Comparison of ENCODE assay signal across 23 cellular contexts in the genomic region with DNA sequence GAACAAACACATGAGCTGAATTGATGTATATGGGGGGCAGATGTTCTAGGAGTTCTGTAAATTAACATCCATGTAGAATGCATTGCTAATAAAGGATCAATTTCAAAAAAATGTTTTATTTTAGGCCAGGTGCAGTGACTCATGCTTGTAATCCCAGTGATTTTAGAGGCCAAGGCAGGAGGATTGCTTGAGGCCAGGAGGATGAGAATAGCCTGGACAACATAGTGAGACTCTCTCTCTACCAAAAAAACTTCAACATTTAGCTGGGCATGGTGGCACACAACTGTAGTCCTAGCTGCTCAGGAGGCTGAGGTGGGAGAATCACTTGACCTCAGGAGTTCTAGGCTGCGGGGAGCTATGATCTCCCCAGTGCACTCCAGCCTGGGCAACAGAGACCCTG. TPM values are rescaled to one million over a fixed set of nuclear protein-coding genes. Genes with fewer than 3 reads are reported as not detected.
DNase-seq lines count a peak whose midpoint lies in the region; ATAC-seq, FAIRE-seq and TF ChIP-seq lines count a peak whose summit lies in the region.
"Had no signal": no experiment of that assay in that cellular context is flagged by ENCODE, and none has a peak within 500 bp of the region (broad histone marks: within the 10 kb centered on the region; RNA-seq: fewer than 3 reads in every experiment).

No MANE protein-coding gene starts in this region.

- intact Hi-C loops in K562 (cut with micrococcal nuclease) (no loop called here), adrenal gland (cut with DNase I) (no loop called here)

- POLR2A ChIA-PET in activated CD4-positive, alpha-beta T cell treated with anti-CD3 and anti-CD28 coated beads, Interleukin-2, amount 10 ng/mL, durations not matched to agents 7 days and 5 days (lab: Charles Lee), result no interaction called here
- POLR2A ChIA-PET in T-cell (lab: Charles Lee) (interaction anchor here (0.6 to 0.7 kb wide), 4 partner anchors 13 to 457 kb away, joined by 3 to 6 read pairs (median 3); no protein-coding TSS in a partner anchor), K562 (lab: Yijun Ruan, JAX) (interaction anchor here (0.8 to 1.2 kb wide), 3 partner anchors 9 to 20 kb away, joined by 3 to 5 read pairs (median 4); no protein-coding TSS in a partner anchor)

- no peaks in the 10 kb centered on the region for H3K9me1 ChIP-seq in K562 (ENCODE audit: control insufficient read depth, insufficient read depth, low read length)

- no peaks in the 10 kb centered on the region for H4K20me1 ChIP-seq in K562 (replicated peaks; ENCODE audit: control insufficient read depth, insufficient read depth, low read length)
- H4K20me1 ChIP-seq: BLaER1 had no signal

- H3K27me3 ChIP-seq in K562 (ENCODE audit: control insufficient read depth in 2 of 2, insufficient read depth in 2 of 2, low read length in 2 of 2) (no peaks in the 10 kb centered on the region), adrenal gland (no peaks in the 10 kb centered on the region)
- H3K27me3 ChIP-seq: BLaER1 had no signal

- H3K79me2 ChIP-seq in K562 (ENCODE audit: control insufficient read depth, insufficient read depth, low read length), result no peaks in the 10 kb centered on the region

- DNase-seq in activated CD4-positive, alpha-beta T cell treated with anti-CD3 and anti-CD28 coated beads, Interleukin-2, amount 10 ng/mL, durations not matched to agents 7 days and 5 days, result no peak
- no peak for DNase-seq in activated CD4-positive, alpha-beta T cell treated with anti-CD3 and anti-CD28 coated beads for 48 hours
- DNase-seq in T-cell (no peak), K562 (ENCODE audit: extremely low read depth in 1 of 4, low spot score in 3 of 4) (no peak), adrenal gland (no peak)
- DNase-seq: CD4-positive, alpha-beta T cell; CD8-positive, alpha-beta memory T cell; DMS 273 treated with DMSO at 0.1 percent for 48 hours; DMS79; EL; GDM1; GOT3 had no signal

- TF ChIP-seq POLR2A in K562 (conservative IDR thresholded peaks at IDR 0.05) (no peak), adrenal gland (IDR thresholded peaks at IDR 0.05) (no peak)

- no peak overlapping the region for H3K4me3 Mint-ChIP-seq in activated CD4-positive, alpha-beta T cell treated with anti-CD3 and anti-CD28 coated beads, Interleukin-2, amount 10 ng/mL, durations not matched to agents 7 days and 5 days
- no peak overlapping the region for H3K4me3 Mint-ChIP-seq in T-cell
- H3K4me3 Mint-ChIP-seq: B cell; CD4-positive, alpha-beta T cell; CD8-positive, alpha-beta memory T cell had no signal

- peaks cover 54% of the 10 kb centered on the region for H3K4me1 Mint-ChIP-seq in activated CD4-positive, alpha-beta T cell treated with anti-CD3 and anti-CD28 coated beads, Interleukin-2, amount 10 ng/mL, durations not matched to agents 7 days and 5 days
- peaks cover 54 to 63% (median 57%) of the 10 kb centered on the region in 3 donors for H3K4me1 Mint-ChIP-seq in T-cell

- H3K27ac ChIP-seq in K562 (ENCODE audit: extremely low read depth, low read depth, low read length) (no peak overlapping the region), adrenal gland (no peak overlapping the region)
- H3K27ac ChIP-seq: 22Rv1, BLaER1, C4-2B had no signal

- H3K36me3 Mint-ChIP-seq in activated CD4-positive, alpha-beta T cell treated with anti-CD3 and anti-CD28 coated beads, Interleukin-2, amount 10 ng/mL, durations not matched to agents 7 days and 5 days (ENCODE audit: low read depth), result peaks cover 3% of the 10 kb centered on the region
- no peaks in the 10 kb centered on the region for H3K36me3 Mint-ChIP-seq in T-cell
- H3K36me3 Mint-ChIP-seq: CD8-positive, alpha-beta memory T cell had no signal

- no peak overlapping the region for H2AFZ ChIP-seq in K562 (ENCODE audit: low read depth, low read length)

- BruUV-seq in K562 (replicated peaks; lab: Mats Ljungman, UMichigan), result no TSS peak

- no peak for FAIRE-seq in K562 (lab: Jason Lieb, UNC)
- FAIRE-seq: D721Med, GM12878, GM19239, H54 had no signal

- peak overlapping the region; percentile 46 for H3K27ac Mint-ChIP-seq in activated CD4-positive, alpha-beta T cell treated with anti-CD3 and anti-CD28 coated beads, Interleukin-2, amount 10 ng/mL, durations not matched to agents 7 days and 5 days
- H3K27ac Mint-ChIP-seq in T-cell, result peak overlapping the region; percentile 22 to 23
- H3K27ac Mint-ChIP-seq: B cell had no signal

- no peak for ATAC-seq in T-cell (replicated peaks in 1 of 4)
- no peak for ATAC-seq in K562
- ATAC-seq in GM21515 (IDR thresholded peaks at IDR 0.05; ENCODE audit: unreplicated experiment), result no peak
- no peak for ATAC-seq in GM19328 (IDR thresholded peaks at IDR 0.05; ENCODE audit: unreplicated experiment)
- ATAC-seq: GM12878 had no signal

- no peaks in the 10 kb centered on the region for H3K27me3 Mint-ChIP-seq in activated CD4-positive, alpha-beta T cell treated with anti-CD3 and anti-CD28 coated beads, Interleukin-2, amount 10 ng/mL, durations not matched to agents 7 days and 5 days
- H3K27me3 Mint-ChIP-seq in T-cell, result no peaks in the 10 kb centered on the region
- H3K27me3 Mint-ChIP-seq: B cell; CD4-positive, alpha-beta T cell; CD8-positive, alpha-beta memory T cell had no signal

- no peak overlapping the region for H3K9ac ChIP-seq in K562 (ENCODE audit: insufficient read depth in 1 of 2, low read depth in 2 of 2, low read length in 2 of 2)
- H3K9ac ChIP-seq: BLaER1 had no signal

- no peak for TF ChIP-seq CTCF in K562 (IDR thresholded peaks at IDR 0.05 in 2 of 3, conservative IDR thresholded peaks at IDR 0.05 in 1 of 3; ENCODE audit: insufficient read depth in 2 of 3, low read depth in 1 of 3, low read length in 3 of 3)
- TF ChIP-seq CTCF in adrenal gland (IDR thresholded peaks at IDR 0.05), result no peak

- CTCF ChIA-PET in activated CD4-positive, alpha-beta T cell treated with anti-CD3 and anti-CD28 coated beads, Interleukin-2, amount 10 ng/mL, durations not matched to agents 7 days and 5 days (lab: Charles Lee), result interaction anchor here (0.7 to 3.4 kb wide), 5 partner anchors 9 to 80 kb away, joined by 3 to 26 read pairs (median 3); no protein-coding TSS in a partner anchor
- CTCF ChIA-PET in T-cell (lab: Charles Lee) (interaction anchor here (0.7 to 2.9 kb wide), 3 partner anchors 26 to 454 kb away, joined by 5 to 17 read pairs (median 8); no protein-coding TSS in a partner anchor), K562 (lab: Yijun Ruan, JAX; ENCODE audit: low intra/inter-chr PET ratio) (no interaction called here)

- 73% methylated on average over 1 of the region's 1 CpG for WGBS in K562 (ENCODE audit: insufficient coverage, low coverage, missing lambda C conversion rate)
- WGBS in adrenal gland, 4 donors, result 97 to 100% (median 100%) methylated on average over 1 of the region's 1 CpG

- no peak overlapping the region for H3K4me2 ChIP-seq in K562 (ENCODE audit: insufficient read depth, low read length)
- H3K4me2 ChIP-seq: BLaER1 had no signal

- H3K4me1 ChIP-seq in K562 (replicated peaks in 1 of 2; ENCODE audit: control insufficient read depth in 2 of 2, insufficient read depth in 2 of 2, low read length in 2 of 2), result peaks cover 10 to 29% of the 10 kb centered on the region in 2 experiments
- no peaks in the 10 kb centered on the region for H3K4me1 ChIP-seq in adrenal gland (replicated peaks in 1 of 2)

- in situ Hi-C loops in K562 (cut with MboI), result no loop called here

- no peak for TF ChIP-seq EP300 in K562 (IDR thresholded peaks at IDR 0.05; ENCODE audit: low read length)

- H3K36me3 ChIP-seq in K562 (ENCODE audit: control insufficient read depth, insufficient read depth, low read length), result no peaks in the 10 kb centered on the region
- no peaks in the 10 kb centered on the region for H3K36me3 ChIP-seq in adrenal gland (replicated peaks in 1 of 2)
- H3K36me3 ChIP-seq: BLaER1, HAP-1 had no signal

- H3K9me3 ChIP-seq in K562 (replicated peaks; ENCODE audit: control insufficient read depth, insufficient read depth, low read depth, low read length) (no peaks in the 10 kb centered on the region), adrenal gland (replicated peaks in 1 of 3) (no peaks in the 10 kb centered on the region)
- H3K9me3 ChIP-seq: BLaER1, HAP-1 had no signal

- TF ChIP-seq RAD21 in K562 (CRISPR knock-in tag; conservative IDR thresholded peaks at IDR 0.05 in 1 of 2, IDR thresholded peaks at IDR 0.05 in 1 of 2), result no peak

- H3K4me3 ChIP-seq in K562, result no peak overlapping the region
- no peak overlapping the region for H3K4me3 ChIP-seq in adrenal gland
- H3K4me3 ChIP-seq: BLaER1, GM12878, HAP-1 had no signal

- peaks cover 6% of the 10 kb centered on the region for H3K9me3 Mint-ChIP-seq in activated CD4-positive, alpha-beta T cell treated with anti-CD3 and anti-CD28 coated beads, Interleukin-2, amount 10 ng/mL, durations not matched to agents 7 days and 5 days
- H3K9me3 Mint-ChIP-seq in T-cell, result no peaks in the 10 kb centered on the region
- H3K9me3 Mint-ChIP-seq: CD4-positive, alpha-beta T cell; CD8-positive, alpha-beta memory T cell had no signal

RNA-seq across cellular contexts. Expression of gene NUP210, which starts 6.5 kb away (rescaled TPM):
- total RNA-seq in activated CD4-positive, alpha-beta T cell treated with anti-CD3 and anti-CD28 coated beads, Interleukin-2, amount 10 ng/mL, durations not matched to agents 7 days and 5 days, result 100 to 1,000 TPM; 196 to 204 TPM
- total RNA-seq in T-cell (100 to 1,000 TPM; 117 to 148 (median 125) TPM), K562 (2014; rRNA removed) (60.7 and 76.5 TPM in 2 replicates), K562 (2014; rRNA removed; fragmentation: Illumina TruSeq; extraction: Trizol) (25.4 and 30.2 TPM in 2 replicates), K562 (2015; rRNA removed; fragmentation: Illumina TruSeq; extraction: Trizol) (36.0 and 39.9 TPM in 2 replicates), K562 (2021) (128 and 138 TPM in 2 replicates), adrenal gland (1 to 10 TPM; 6.2 to 9.6 (median 8.6) TPM)
- 213 and 603 TPM in 2 replicates for total RNA-seq in K562 (2011; cell fraction: chromatin; rRNA removed; ENCODE audit: low replicate concordance)
- 374 and 409 TPM in 2 replicates for total RNA-seq in K562 (2011; cell fraction: nucleolus; rRNA removed)
- 286 and 299 TPM in 2 replicates for total RNA-seq in K562 (2011; cell fraction: nucleoplasm; rRNA removed)
- polyA plus RNA-seq in K562 (2011; rRNA removed) (44.0 and 93.3 TPM in 2 replicates), K562 (2014; fragmentation: Illumina TruSeq; extraction: Trizol) (90.7 and 111 TPM in 2 replicates), K562 (2014; fragmentation: Nextera tagmentation; extraction: Ambion mirVana) (1 to 10 TPM; 1.2 to 1.4 TPM), K562 (2014; rRNA removed) (54.3 and 61.0 TPM in 2 replicates), adrenal gland (10 to 100 TPM in 1 of 3 donors, 1 to 10 TPM in 2; 3.0 to 15.8 (median 8.6) TPM)
- polyA plus RNA-seq in K562 (2011; cell fraction: cytosol; rRNA removed), result 51.4 and 78.4 TPM in 2 replicates
- 125 and 255 TPM in 2 replicates for polyA plus RNA-seq in K562 (2011; cell fraction: nucleus; rRNA removed)
- polyA plus RNA-seq in K562 (2012), result 95.0 and 139 TPM in 2 replicates
- polyA minus RNA-seq in K562 (2011; rRNA and poly(A)+ RNA removed), result 82.2 and 99.7 TPM in 2 replicates
- 114 and 152 TPM in 2 replicates for polyA minus RNA-seq in K562 (2011; cell fraction: cytosol; rRNA and poly(A)+ RNA removed)
- polyA minus RNA-seq in K562 (2011; cell fraction: nucleus; rRNA and poly(A)+ RNA removed), result 137 and 138 TPM in 2 replicates

RNA-seq across cellular contexts. Expression of gene HDAC11, which starts 53.5 kb away (rescaled TPM):
- 1 to 10 TPM; 1.6 to 2.3 TPM for total RNA-seq in activated CD4-positive, alpha-beta T cell treated with anti-CD3 and anti-CD28 coated beads, Interleukin-2, amount 10 ng/mL, durations not matched to agents 7 days and 5 days
- total RNA-seq in T-cell, result 10 to 100 TPM in 1 of 5 donors, 1 to 10 TPM in 4; 5.9 to 10.4 (median 7.9) TPM
- 2.7 and 8.1 TPM in 2 replicates for total RNA-seq in K562 (2011; cell fraction: chromatin; rRNA removed; ENCODE audit: low replicate concordance)
- 7.7 and 8.8 TPM in 2 replicates for total RNA-seq in K562 (2011; cell fraction: nucleolus; rRNA removed)
- total RNA-seq in K562 (2011; cell fraction: nucleoplasm; rRNA removed), result 5.1 and 6.9 TPM in 2 replicates
- total RNA-seq in K562 (2014; rRNA removed), result 4.1 and 8.2 TPM in 2 replicates
- total RNA-seq in K562 (2014; rRNA removed; fragmentation: Illumina TruSeq; extraction: Trizol), result 2.5 and 3.1 TPM in 2 replicates
- 4.6 TPM in 2 replicates for total RNA-seq in K562 (2015; rRNA removed; fragmentation: Illumina TruSeq; extraction: Trizol)
- 4.6 and 6.0 TPM in 2 replicates for total RNA-seq in K562 (2021)
- polyA plus RNA-seq in K562 (2011; rRNA removed), result 4.6 and 6.4 TPM in 2 replicates
- polyA plus RNA-seq in K562 (2011; cell fraction: cytosol; rRNA removed), result 6.6 and 7.2 TPM in 2 replicates
- 4.0 and 4.1 TPM in 2 replicates for polyA plus RNA-seq in K562 (2011; cell fraction: nucleus; rRNA removed)
- polyA plus RNA-seq in K562 (2012), result 6.2 and 9.2 TPM in 2 replicates
- polyA plus RNA-seq in K562 (2014; fragmentation: Illumina TruSeq; extraction: Trizol), result 4.5 and 4.9 TPM in 2 replicates
- polyA plus RNA-seq in K562 (2014; fragmentation: Nextera tagmentation; extraction: Ambion mirVana), result 1 to 10 TPM in 1 of 2 experiments, under 1 TPM in 1; 0.60 to 1.2 TPM
- 5.0 and 7.9 TPM in 2 replicates for polyA plus RNA-seq in K562 (2014; rRNA removed)
- 3.7 and 4.3 TPM in 2 replicates for polyA minus RNA-seq in K562 (2011; rRNA and poly(A)+ RNA removed)
- polyA minus RNA-seq in K562 (2011; cell fraction: cytosol; rRNA and poly(A)+ RNA removed), result 2.7 and 3.1 TPM in 2 replicates
- 2.4 and 4.4 TPM in 2 replicates for polyA minus RNA-seq in K562 (2011; cell fraction: nucleus; rRNA and poly(A)+ RNA removed)
- total RNA-seq in adrenal gland, result 10 to 100 TPM in 7 of 8 donors, 1 to 10 TPM in 1; 9.4 to 58.0 (median 18.7) TPM
- polyA plus RNA-seq in adrenal gland, result 10 to 100 TPM in 2 of 3 donors, 1 to 10 TPM in 1; 6.9 to 17.5 (median 12.7) TPM
